ENCODE assay signal across 1 cellular context in the genomic region with DNA sequence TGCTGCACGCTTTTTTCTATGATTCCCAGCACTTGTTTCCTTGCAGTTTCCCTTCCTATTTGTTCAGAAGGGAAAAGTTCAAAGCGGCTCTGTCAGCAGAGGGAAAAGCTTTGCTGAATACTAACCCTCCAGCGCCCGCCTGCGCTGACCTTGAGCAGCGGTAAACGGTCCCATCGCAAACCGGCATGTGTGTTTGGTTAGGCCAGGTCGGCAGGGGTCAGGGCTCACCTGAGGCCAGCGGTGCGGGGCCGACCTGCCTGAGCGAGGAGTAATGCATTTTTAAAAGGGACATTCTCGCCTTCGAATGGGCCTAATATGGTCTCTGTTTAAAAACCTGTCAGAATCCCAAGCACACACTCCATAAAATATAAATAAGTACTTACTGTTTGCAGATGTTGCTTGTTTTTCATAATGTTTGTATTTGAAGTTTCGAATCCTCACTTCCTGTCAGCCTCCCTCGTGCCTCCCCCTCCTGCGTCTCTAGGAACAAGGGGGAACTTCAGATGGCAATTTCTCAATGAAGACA.
TF ChIP-seq lines count a peak whose summit lies in the region.

No MANE protein-coding gene starts in this region.

TF ChIP-seq in HepG2, 621 proteins besides CTCF, POLR2A, EP300 and RAD21 (continued from another document and continues in another):
- TF ChIP-seq, protein P1, sequence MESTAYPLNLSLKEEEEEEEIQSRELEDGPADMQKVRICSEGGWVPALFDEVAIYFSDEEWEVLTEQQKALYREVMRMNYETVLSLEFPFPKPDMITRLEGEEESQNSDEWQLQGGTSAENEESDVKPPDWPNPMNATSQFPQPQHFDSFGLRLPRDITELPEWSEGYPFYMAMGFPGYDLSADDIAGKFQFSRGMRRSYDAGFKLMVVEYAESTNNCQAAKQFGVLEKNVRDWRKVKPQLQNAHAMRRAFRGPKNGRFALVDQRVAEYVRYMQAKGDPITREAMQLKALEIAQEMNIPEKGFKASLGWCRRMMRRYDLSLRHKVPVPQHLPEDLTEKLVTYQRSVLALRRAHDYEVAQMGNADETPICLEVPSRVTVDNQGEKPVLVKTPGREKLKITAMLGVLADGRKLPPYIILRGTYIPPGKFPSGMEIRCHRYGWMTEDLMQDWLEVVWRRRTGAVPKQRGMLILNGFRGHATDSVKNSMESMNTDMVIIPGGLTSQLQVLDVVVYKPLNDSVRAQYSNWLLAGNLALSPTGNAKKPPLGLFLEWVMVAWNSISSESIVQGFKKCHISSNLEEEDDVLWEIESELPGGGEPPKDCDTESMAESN (CRISPR knock-in tag; conservative IDR thresholded peaks at IDR 0.05), result peak; percentile 95
- TF ChIP-seq ZNF10 (CRISPR knock-in tag; IDR thresholded peaks at IDR 0.05; ENCODE audit: borderline replicate concordance, low read depth) (no peak), GTF2F1 (IDR thresholded peaks at IDR 0.05; ENCODE audit: low read length) (0 out of 2 replicates have a peak, but pooled peaks have one; percentile 68), XBP1 (CRISPR knock-in tag; IDR thresholded peaks at IDR 0.05) (peak; percentile 58; the same call in 1 of the 2 replicates), ZNF431 (CRISPR knock-in tag; IDR thresholded peaks at IDR 0.05; ENCODE audit: borderline replicate concordance, low read depth) (no peak), ZNF34 (CRISPR knock-in tag; IDR thresholded peaks at IDR 0.05; ENCODE audit: borderline replicate concordance) (no peak; the same call in 1 of the 2 replicates), TGIF2 (CRISPR knock-in tag; IDR thresholded peaks at IDR 0.05) (peak; percentile 69), ZNF709 (CRISPR knock-in tag; IDR thresholded peaks at IDR 0.05) (peak; percentile 75; the same call in 1 of the 2 replicates), NFRKB (IDR thresholded peaks at IDR 0.05) (no peak), FOXK2 (IDR thresholded peaks at IDR 0.05) (0 out of 2 replicates have a peak, but pooled peaks have one; percentile 30), TCF12 (IDR thresholded peaks at IDR 0.05) (no peak), TCF12 (CRISPR knock-in tag; IDR thresholded peaks at IDR 0.05) (peak; percentile 98; the same call in 1 of the 2 replicates), ZNF441 (CRISPR knock-in tag; IDR thresholded peaks at IDR 0.05; ENCODE audit: borderline replicate concordance) (peak; percentile 92), MTF1 (CRISPR knock-in tag; IDR thresholded peaks at IDR 0.05) (no peak; the same call in 1 of the 2 replicates), GATA4 (IDR thresholded peaks at IDR 0.05; ENCODE audit: borderline replicate concordance, low read depth) (peak; percentile 87), CCAR2 (optimal IDR thresholded peaks at IDR 0.05; ENCODE audit: low read depth, low read length) (no peak), CEBPB (IDR thresholded peaks at IDR 0.05; ENCODE audit: borderline replicate concordance, low read depth, low read length) (no peak), GZF1 (CRISPR knock-in tag; IDR thresholded peaks at IDR 0.05) (peak; percentile 81; the same call in 1 of the 2 replicates), ARNTL (CRISPR knock-in tag; IDR thresholded peaks at IDR 0.05) (peak; percentile 87; the same call in 1 of the 2 replicates), ZNF816 (CRISPR knock-in tag; IDR thresholded peaks at IDR 0.05; ENCODE audit: borderline replicate concordance) (no peak), ZSCAN20 (CRISPR knock-in tag; IDR thresholded peaks at IDR 0.05; ENCODE audit: borderline replicate concordance) (no peak), MEIS2 (CRISPR knock-in tag; IDR thresholded peaks at IDR 0.05) (peak; percentile 98), TCF7L2 (IDR thresholded peaks at IDR 0.05; ENCODE audit: low read depth, low read length) (0 out of 2 replicates have a peak, but pooled peaks have one; percentile 58), MAZ (IDR thresholded peaks at IDR 0.05; ENCODE audit: borderline replicate concordance, low read depth, low read length) (peak; percentile 60; the same call in 1 of the 2 replicates), MAZ (CRISPR knock-in tag; IDR thresholded peaks at IDR 0.05; ENCODE audit: low read depth) (peak; percentile 94)
- TF ChIP-seq, protein P2, sequence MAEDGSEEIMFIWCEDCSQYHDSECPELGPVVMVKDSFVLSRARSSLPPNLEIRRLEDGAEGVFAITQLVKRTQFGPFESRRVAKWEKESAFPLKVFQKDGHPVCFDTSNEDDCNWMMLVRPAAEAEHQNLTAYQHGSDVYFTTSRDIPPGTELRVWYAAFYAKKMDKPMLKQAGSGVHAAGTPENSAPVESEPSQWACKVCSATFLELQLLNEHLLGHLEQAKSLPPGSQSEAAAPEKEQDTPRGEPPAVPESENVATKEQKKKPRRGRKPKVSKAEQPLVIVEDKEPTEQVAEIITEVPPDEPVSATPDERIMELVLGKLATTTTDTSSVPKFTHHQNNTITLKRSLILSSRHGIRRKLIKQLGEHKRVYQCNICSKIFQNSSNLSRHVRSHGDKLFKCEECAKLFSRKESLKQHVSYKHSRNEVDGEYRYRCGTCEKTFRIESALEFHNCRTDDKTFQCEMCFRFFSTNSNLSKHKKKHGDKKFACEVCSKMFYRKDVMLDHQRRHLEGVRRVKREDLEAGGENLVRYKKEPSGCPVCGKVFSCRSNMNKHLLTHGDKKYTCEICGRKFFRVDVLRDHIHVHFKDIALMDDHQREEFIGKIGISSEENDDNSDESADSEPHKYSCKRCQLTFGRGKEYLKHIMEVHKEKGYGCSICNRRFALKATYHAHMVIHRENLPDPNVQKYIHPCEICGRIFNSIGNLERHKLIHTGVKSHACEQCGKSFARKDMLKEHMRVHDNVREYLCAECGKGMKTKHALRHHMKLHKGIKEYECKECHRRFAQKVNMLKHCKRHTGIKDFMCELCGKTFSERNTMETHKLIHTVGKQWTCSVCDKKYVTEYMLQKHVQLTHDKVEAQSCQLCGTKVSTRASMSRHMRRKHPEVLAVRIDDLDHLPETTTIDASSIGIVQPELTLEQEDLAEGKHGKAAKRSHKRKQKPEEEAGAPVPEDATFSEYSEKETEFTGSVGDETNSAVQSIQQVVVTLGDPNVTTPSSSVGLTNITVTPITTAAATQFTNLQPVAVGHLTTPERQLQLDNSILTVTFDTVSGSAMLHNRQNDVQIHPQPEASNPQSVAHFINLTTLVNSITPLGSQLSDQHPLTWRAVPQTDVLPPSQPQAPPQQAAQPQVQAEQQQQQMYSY (CRISPR knock-in tag; IDR thresholded peaks at IDR 0.05), result peak; percentile 62; the same call in 1 of the 2 replicates
- TF ChIP-seq, protein P3, sequence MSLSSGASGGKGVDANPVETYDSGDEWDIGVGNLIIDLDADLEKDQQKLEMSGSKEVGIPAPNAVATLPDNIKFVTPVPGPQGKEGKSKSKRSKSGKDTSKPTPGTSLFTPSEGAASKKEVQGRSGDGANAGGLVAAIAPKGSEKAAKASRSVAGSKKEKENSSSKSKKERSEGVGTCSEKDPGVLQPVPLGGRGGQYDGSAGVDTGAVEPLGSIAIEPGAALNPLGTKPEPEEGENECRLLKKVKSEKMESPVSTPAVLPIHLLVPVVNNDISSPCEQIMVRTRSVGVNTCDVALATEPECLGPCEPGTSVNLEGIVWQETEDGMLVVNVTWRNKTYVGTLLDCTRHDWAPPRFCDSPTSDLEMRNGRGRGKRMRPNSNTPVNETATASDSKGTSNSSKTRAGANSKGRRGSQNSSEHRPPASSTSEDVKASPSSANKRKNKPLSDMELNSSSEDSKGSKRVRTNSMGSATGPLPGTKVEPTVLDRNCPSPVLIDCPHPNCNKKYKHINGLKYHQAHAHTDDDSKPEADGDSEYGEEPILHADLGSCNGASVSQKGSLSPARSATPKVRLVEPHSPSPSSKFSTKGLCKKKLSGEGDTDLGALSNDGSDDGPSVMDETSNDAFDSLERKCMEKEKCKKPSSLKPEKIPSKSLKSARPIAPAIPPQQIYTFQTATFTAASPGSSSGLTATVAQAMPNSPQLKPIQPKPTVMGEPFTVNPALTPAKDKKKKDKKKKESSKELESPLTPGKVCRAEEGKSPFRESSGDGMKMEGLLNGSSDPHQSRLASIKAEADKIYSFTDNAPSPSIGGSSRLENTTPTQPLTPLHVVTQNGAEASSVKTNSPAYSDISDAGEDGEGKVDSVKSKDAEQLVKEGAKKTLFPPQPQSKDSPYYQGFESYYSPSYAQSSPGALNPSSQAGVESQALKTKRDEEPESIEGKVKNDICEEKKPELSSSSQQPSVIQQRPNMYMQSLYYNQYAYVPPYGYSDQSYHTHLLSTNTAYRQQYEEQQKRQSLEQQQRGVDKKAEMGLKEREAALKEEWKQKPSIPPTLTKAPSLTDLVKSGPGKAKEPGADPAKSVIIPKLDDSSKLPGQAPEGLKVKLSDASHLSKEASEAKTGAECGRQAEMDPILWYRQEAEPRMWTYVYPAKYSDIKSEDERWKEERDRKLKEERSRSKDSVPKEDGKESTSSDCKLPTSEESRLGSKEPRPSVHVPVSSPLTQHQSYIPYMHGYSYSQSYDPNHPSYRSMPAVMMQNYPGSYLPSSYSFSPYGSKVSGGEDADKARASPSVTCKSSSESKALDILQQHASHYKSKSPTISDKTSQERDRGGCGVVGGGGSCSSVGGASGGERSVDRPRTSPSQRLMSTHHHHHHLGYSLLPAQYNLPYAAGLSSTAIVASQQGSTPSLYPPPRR (CRISPR knock-in tag; IDR thresholded peaks at IDR 0.05; ENCODE audit: borderline replicate concordance), result peak; percentile 97
- TF ChIP-seq, protein P4, sequence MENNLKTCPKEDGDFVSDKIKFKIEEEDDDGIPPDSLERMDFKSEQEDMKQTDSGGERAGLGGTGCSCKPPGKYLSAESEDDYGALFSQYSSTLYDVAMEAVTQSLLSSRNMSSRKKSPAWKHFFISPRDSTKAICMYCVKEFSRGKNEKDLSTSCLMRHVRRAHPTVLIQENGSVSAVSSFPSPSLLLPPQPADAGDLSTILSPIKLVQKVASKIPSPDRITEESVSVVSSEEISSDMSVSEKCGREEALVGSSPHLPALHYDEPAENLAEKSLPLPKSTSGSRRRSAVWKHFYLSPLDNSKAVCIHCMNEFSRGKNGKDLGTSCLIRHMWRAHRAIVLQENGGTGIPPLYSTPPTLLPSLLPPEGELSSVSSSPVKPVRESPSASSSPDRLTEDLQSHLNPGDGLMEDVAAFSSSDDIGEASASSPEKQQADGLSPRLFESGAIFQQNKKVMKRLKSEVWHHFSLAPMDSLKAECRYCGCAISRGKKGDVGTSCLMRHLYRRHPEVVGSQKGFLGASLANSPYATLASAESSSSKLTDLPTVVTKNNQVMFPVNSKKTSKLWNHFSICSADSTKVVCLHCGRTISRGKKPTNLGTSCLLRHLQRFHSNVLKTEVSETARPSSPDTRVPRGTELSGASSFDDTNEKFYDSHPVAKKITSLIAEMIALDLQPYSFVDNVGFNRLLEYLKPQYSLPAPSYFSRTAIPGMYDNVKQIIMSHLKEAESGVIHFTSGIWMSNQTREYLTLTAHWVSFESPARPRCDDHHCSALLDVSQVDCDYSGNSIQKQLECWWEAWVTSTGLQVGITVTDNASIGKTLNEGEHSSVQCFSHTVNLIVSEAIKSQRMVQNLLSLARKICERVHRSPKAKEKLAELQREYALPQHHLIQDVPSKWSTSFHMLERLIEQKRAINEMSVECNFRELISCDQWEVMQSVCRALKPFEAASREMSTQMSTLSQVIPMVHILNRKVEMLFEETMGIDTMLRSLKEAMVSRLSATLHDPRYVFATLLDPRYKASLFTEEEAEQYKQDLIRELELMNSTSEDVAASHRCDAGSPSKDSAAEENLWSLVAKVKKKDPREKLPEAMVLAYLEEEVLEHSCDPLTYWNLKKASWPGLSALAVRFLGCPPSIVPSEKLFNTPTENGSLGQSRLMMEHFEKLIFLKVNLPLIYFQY (CRISPR knock-in tag; IDR thresholded peaks at IDR 0.05; ENCODE audit: borderline replicate concordance), result peak; percentile 74
- TF ChIP-seq, protein P5, sequence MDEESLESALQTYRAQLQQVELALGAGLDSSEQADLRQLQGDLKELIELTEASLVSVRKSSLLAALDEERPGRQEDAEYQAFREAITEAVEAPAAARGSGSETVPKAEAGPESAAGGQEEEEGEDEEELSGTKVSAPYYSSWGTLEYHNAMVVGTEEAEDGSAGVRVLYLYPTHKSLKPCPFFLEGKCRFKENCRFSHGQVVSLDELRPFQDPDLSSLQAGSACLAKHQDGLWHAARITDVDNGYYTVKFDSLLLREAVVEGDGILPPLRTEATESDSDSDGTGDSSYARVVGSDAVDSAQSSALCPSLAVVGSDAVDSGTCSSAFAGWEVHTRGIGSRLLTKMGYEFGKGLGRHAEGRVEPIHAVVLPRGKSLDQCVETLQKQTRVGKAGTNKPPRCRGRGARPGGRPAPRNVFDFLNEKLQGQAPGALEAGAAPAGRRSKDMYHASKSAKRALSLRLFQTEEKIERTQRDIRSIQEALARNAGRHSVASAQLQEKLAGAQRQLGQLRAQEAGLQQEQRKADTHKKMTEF (CRISPR knock-in tag; IDR thresholded peaks at IDR 0.05), result peak; percentile 96
- TF ChIP-seq, protein P6, sequence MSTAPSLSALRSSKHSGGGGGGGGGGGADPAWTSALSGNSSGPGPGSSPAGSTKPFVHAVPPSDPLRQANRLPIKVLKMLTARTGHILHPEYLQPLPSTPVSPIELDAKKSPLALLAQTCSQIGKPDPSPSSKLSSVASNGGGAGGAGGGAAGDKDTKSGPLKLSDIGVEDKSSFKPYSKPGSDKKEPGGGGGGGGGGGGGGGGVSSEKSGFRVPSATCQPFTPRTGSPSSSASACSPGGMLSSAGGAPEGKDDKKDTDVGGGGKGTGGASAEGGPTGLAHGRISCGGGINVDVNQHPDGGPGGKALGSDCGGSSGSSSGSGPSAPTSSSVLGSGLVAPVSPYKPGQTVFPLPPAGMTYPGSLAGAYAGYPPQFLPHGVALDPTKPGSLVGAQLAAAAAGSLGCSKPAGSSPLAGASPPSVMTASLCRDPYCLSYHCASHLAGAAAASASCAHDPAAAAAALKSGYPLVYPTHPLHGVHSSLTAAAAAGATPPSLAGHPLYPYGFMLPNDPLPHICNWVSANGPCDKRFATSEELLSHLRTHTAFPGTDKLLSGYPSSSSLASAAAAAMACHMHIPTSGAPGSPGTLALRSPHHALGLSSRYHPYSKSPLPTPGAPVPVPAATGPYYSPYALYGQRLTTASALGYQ (CRISPR knock-in tag; IDR thresholded peaks at IDR 0.05), result peak; percentile 89
- TF ChIP-seq, protein P7, sequence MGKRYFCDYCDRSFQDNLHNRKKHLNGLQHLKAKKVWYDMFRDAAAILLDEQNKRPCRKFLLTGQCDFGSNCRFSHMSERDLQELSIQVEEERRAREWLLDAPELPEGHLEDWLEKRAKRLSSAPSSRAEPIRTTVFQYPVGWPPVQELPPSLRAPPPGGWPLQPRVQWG (CRISPR knock-in tag; IDR thresholded peaks at IDR 0.05; ENCODE audit: borderline replicate concordance, low read depth), result no peak
- TF ChIP-seq, protein P8, sequence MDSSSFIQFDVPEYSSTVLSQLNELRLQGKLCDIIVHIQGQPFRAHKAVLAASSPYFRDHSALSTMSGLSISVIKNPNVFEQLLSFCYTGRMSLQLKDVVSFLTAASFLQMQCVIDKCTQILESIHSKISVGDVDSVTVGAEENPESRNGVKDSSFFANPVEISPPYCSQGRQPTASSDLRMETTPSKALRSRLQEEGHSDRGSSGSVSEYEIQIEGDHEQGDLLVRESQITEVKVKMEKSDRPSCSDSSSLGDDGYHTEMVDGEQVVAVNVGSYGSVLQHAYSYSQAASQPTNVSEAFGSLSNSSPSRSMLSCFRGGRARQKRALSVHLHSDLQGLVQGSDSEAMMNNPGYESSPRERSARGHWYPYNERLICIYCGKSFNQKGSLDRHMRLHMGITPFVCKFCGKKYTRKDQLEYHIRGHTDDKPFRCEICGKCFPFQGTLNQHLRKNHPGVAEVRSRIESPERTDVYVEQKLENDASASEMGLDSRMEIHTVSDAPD (CRISPR knock-in tag; IDR thresholded peaks at IDR 0.05), result peak; percentile 98
- TF ChIP-seq, protein P9, sequence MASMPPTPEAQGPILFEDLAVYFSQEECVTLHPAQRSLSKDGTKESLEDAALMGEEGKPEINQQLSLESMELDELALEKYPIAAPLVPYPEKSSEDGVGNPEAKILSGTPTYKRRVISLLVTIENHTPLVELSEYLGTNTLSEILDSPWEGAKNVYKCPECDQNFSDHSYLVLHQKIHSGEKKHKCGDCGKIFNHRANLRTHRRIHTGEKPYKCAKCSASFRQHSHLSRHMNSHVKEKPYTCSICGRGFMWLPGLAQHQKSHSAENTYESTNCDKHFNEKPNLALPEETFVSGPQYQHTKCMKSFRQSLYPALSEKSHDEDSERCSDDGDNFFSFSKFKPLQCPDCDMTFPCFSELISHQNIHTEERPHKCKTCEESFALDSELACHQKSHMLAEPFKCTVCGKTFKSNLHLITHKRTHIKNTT (CRISPR knock-in tag; IDR thresholded peaks at IDR 0.05), result no peak
